In genomic region chr11:45280449-45280848, GRCh38 we compare ENCODE assay signal across 17 cellular contexts. TPM values are rescaled to one million over a fixed set of nuclear protein-coding genes. Genes with fewer than 3 reads are reported as not detected.
DNase-seq lines count a peak whose midpoint lies in the region; ATAC-seq and TF ChIP-seq lines count a peak whose summit lies in the region.
"Had no signal": no experiment of that assay in that cellular context is flagged by ENCODE, and none has a peak within 500 bp of the region (broad histone marks: within the 10 kb centered on the region; RNA-seq: fewer than 3 reads in every experiment).

No MANE protein-coding gene starts in this region.

- H3K27ac ChIP-seq in MM.1S (ENCODE audit: low read length) = no peak overlapping the region
- no peak overlapping the region for H3K27ac ChIP-seq in PC-3 (ENCODE audit: low read length)
- H3K27ac ChIP-seq in hepatocyte = peak overlapping the region; percentile 24
- H3K27ac ChIP-seq: parathyroid adenoma, testis had no signal

- H3F3A ChIP-seq in MM.1S (ENCODE audit: insufficient read depth, low read length) = no peaks in the 10 kb centered on the region
- no peaks in the 10 kb centered on the region for H3F3A ChIP-seq in PC-3 (ENCODE audit: low read length, unreplicated experiment)

- intact Hi-C loops in PC-3 (cut with micrococcal nuclease) = no loop called here

- H3K4me2 ChIP-seq in MM.1S (ENCODE audit: low read depth, low read length) (no peak overlapping the region), PC-3 (ENCODE audit: low read length) (no peak overlapping the region), hepatocyte (no peak overlapping the region)

- H3K79me2 ChIP-seq in MM.1S (ENCODE audit: low read length) = no peaks in the 10 kb centered on the region
- H3K79me2 ChIP-seq in PC-3 (ENCODE audit: low read length) = no peaks in the 10 kb centered on the region
- no peaks in the 10 kb centered on the region for H3K79me2 ChIP-seq in hepatocyte
- H3K79me2 ChIP-seq: parathyroid adenoma had no signal

- H3K27me3 ChIP-seq in MM.1S (replicated peaks; ENCODE audit: insufficient read depth, low read length) (0 out of 2 replicates have a peak, but pooled peaks cover 3% of the 10 kb centered on the region), PC-3 (ENCODE audit: low read length) (peaks cover 11% of the 10 kb centered on the region), hepatocyte (peaks cover 14% of the 10 kb centered on the region)
- H3K27me3 ChIP-seq: testis had no signal

- peaks cover 10% of the 10 kb centered on the region for H3K4me1 ChIP-seq in MM.1S (ENCODE audit: low read length)
- no peaks in the 10 kb centered on the region for H3K4me1 ChIP-seq in PC-3 (ENCODE audit: insufficient read depth, low read length)
- H3K4me1 ChIP-seq in hepatocyte (ENCODE audit: insufficient read depth) = peaks cover 11% of the 10 kb centered on the region
- H3K4me1 ChIP-seq: parathyroid adenoma, testis had no signal

- no TSS peak for BruUV-seq in PC-3 (replicated peaks; lab: Mats Ljungman, UMichigan)

- TF ChIP-seq CTCF in MM.1S (IDR thresholded peaks at IDR 0.05; ENCODE audit: low read length) (no peak), PC-3 (conservative IDR thresholded peaks at IDR 0.05; ENCODE audit: low read depth, low read length) (no peak), hepatocyte (IDR thresholded peaks at IDR 0.05; ENCODE audit: poor library complexity) (no peak)

- H3K36me3 ChIP-seq in MM.1S (replicated peaks; ENCODE audit: insufficient read depth, low read length) (no peaks in the 10 kb centered on the region), PC-3 (ENCODE audit: low read depth, low read length) (no peaks in the 10 kb centered on the region), hepatocyte (replicated peaks; ENCODE audit: insufficient read depth, low read depth) (no peaks in the 10 kb centered on the region)

- POLR2A ChIA-PET in PC-3 (lab: Charles Lee; ENCODE audit: unreplicated experiment) = no interaction called here

- no peak overlapping the region for H3K4me3 ChIP-seq in MM.1S (ENCODE audit: low read length)
- H3K4me3 ChIP-seq in PC-3 (ENCODE audit: low read length) = no peak overlapping the region
- H3K4me3 ChIP-seq in hepatocyte = no peak overlapping the region
- H3K4me3 ChIP-seq: testis had no signal

- H2AFZ ChIP-seq in MM.1S (ENCODE audit: low read length) = peak overlapping the region; percentile 32; the same call in 1 of the 2 replicates
- no peak overlapping the region for H2AFZ ChIP-seq in PC-3 (ENCODE audit: low read length)
- H2AFZ ChIP-seq in hepatocyte = no peak overlapping the region
- H2AFZ ChIP-seq: parathyroid adenoma had no signal

- H4K20me1 ChIP-seq in MM.1S (ENCODE audit: insufficient read depth, low read length) (no peaks in the 10 kb centered on the region), PC-3 (ENCODE audit: low read length) (no peaks in the 10 kb centered on the region), hepatocyte (ENCODE audit: insufficient read depth, poor library complexity, severe bottlenecking) (no peaks in the 10 kb centered on the region)

- WGBS in hepatocyte (ENCODE audit: low lambda C conversion rate, missing lambda C conversion rate) = 48% methylated on average over 3 of the region's 3 CpGs

- ATAC-seq in PC-3 = peak; percentile 42; the same call in 1 of the 2 replicates
- no peak for ATAC-seq in HG03175 (IDR thresholded peaks at IDR 0.05; ENCODE audit: unreplicated experiment)
- ATAC-seq: esophagus mucosa had no signal

- DNase-seq in DMS53 treated with DMSO at 0.1 percent for 48 hours (lab: John Stamatoyannopoulos, UW; ENCODE audit: unreplicated experiment) (peak; percentile 94), MM.1S (peak; percentile 51), PC-3 (no peak), hepatocyte (ENCODE audit: low spot score) (no peak), NAMALWA (ENCODE audit: low spot score) (no peak)
- no peak for DNase-seq in stimulated activated naive CD4-positive, alpha-beta T cell treated with Interleukin-2 at 50 U/mL for 16 hours (lab: John Stamatoyannopoulos, UW)
- no peak for DNase-seq in activated CD4-positive, alpha-beta T cell treated with anti-CD3 and anti-CD28 coated beads for 4 hours
- DNase-seq: activated CD8-positive, alpha-beta memory T cell treated with anti-CD3 and anti-CD28 coated beads for 24 hours; activated naive CD4-positive, alpha-beta T cell; HFFc6; KBM-7; NCI-H526; stimulated activated CD4-positive, alpha-beta T cell treated with anti-CD3 and anti-CD28 coated beads, Interleukin-12 subunit alpha, Interleukin-12 subunit beta, amount 100 ng/mL, for 4 hours; testis had no signal

- CTCF ChIA-PET in PC-3 (lab: Charles Lee) = no interaction called here

- H3K9me3 ChIP-seq in MM.1S (replicated peaks; ENCODE audit: insufficient read depth, low read length) (no peaks in the 10 kb centered on the region), PC-3 (ENCODE audit: low read length) (no peaks in the 10 kb centered on the region), hepatocyte (ENCODE audit: low read depth) (no peaks in the 10 kb centered on the region)
- H3K9me3 ChIP-seq: testis had no signal

- H3K9me2 ChIP-seq in MM.1S (replicated peaks; ENCODE audit: insufficient read depth, low read length) = no peaks in the 10 kb centered on the region
- H3K9me2 ChIP-seq in PC-3 (replicated peaks; ENCODE audit: low read length) = no peaks in the 10 kb centered on the region
- H3K9me2 ChIP-seq in hepatocyte (replicated peaks; ENCODE audit: insufficient read depth) = no peaks in the 10 kb centered on the region

- H3K9ac ChIP-seq in MM.1S (ENCODE audit: low read length) (no peak overlapping the region), PC-3 (ENCODE audit: low read length) (no peak overlapping the region)
- H3K9ac ChIP-seq: parathyroid adenoma had no signal

RNA-seq across cellular contexts. Expression of gene SYT13, which starts 5.7 kb away (rescaled TPM):
- total RNA-seq in PC-3 (2014; rRNA removed) (not detected in 2 replicates), hepatocyte (10.4 and 11.5 TPM in 2 replicates)
- polyA plus RNA-seq in hepatocyte = 1.6 and 1.7 TPM in 2 replicates
- total RNA-seq: esophagus mucosa, HFFc6 had no signal

Comparison
In these comparisons a context has a peak if more than half of its experiments do, and no peak if none do; other contexts are left out.
1. DNase-seq: peak in DMS53 treated with DMSO at 0.1 percent for 48 hours (single experiment) and MM.1S (single experiment); none in PC-3 (single experiment), hepatocyte (single experiment), stimulated activated naive CD4-positive, alpha-beta T cell treated with Interleukin-2 at 50 U/mL for 16 hours (single experiment), NAMALWA (single experiment) and activated CD4-positive, alpha-beta T cell treated with anti-CD3 and anti-CD28 coated beads for 4 hours (0 of 2).
2. RNA of gene SYT13, which starts 5.7 kb away (total RNA-seq): 10.4 to 11.5 TPM in hepatocyte; not detected in PC-3; every median in the first group is over 10 times any median in the second.